In genomic region chr7:156017431-156017830, GRCh38 we compare ENCODE assay signal across 24 cellular contexts.
"Had no signal": no experiment of that assay in that cellular context is flagged by ENCODE, and none has a peak within 500 bp of the region (broad histone marks: within the 10 kb centered on the region; RNA-seq: fewer than 3 reads in every experiment).

No MANE protein-coding gene starts in this region.

- H3K4me3 ChIP-seq: K562, SJCRH30 had no signal

- H3K27ac ChIP-seq: SJCRH30 had no signal

- ATAC-seq: K562, Right ventricle myocardium inferior had no signal

- H3K27ac Mint-ChIP-seq: activated naive CD4-positive, alpha-beta T cell treated with anti-CD3 and anti-CD28 coated beads, Interleukin-2, amount 50 U/mL, for 24 hours; activated T-cell treated with anti-CD3 and anti-CD28 coated beads, Interleukin-2, amount 50 U/mL, for 24 hours; activated T-helper 1 cell treated with anti-CD3 and anti-CD28 coated beads, Interleukin-12 subunit alpha, Interleukin-12 subunit beta, Interleukin-2, Interleukin-4 antibody, amounts not matched to agents 30 ng/mL and 10 ng/mL and 1 ng/mL, durations not matched to agents 14 hours and 24 hours and 36 hours; T-helper 1 cell treated with Interleukin-12 subunit alpha and Interleukin-12 subunit beta and Interleukin-4 antibody, amounts not matched to agents 30 μg/mL and 1 μg/mL, for 36 hours had no signal

- DNase-seq: activated CD4-positive, alpha-beta T cell treated with anti-CD3 and anti-CD28 coated beads for 48 hours; activated CD4-positive, alpha-beta T cell treated with anti-CD3 and anti-CD28 coated beads, Interleukin-2, amount 50 U/mL, for 4 hours; activated CD4-positive, CD25-positive, alpha-beta regulatory T cell treated with anti-CD3 and anti-CD28 coated beads, Interleukin-2, amount 50 U/mL, for 72 hours; activated effector memory CD4-positive, alpha-beta T cell treated with Interleukin-2 at 50 U/mL for 16 hours; activated naive CD4-positive, alpha-beta T cell; activated T-cell treated with anti-CD3 and anti-CD28 coated beads, Interleukin-2, amount 50 U/mL, for 24 hours; central memory CD4-positive, alpha-beta T cell; Karpas-422; MM.1S; NCI-H146; NCI-H187 treated with DMSO at 0.1 percent for 48 hours; NCI-H2081 treated with DMSO at 0.1 percent for 48 hours; NCI-H2171; NCI-H2227 treated with DMSO at 0.1 percent for 48 hours; NCI-H526; NCI-H774; RPMI8226; SJCRH30; SK-N-SH had no signal

- H3K36me3 Mint-ChIP-seq: activated naive CD4-positive, alpha-beta T cell treated with anti-CD3 and anti-CD28 coated beads, Interleukin-2, amount 50 U/mL, for 24 hours had no signal

- H3K36me3 ChIP-seq: SJCRH30 had no signal

- H3K9me3 ChIP-seq: SJCRH30, SK-N-SH had no signal

- H3K4me3 Mint-ChIP-seq: activated naive CD4-positive, alpha-beta T cell treated with anti-CD3 and anti-CD28 coated beads, Interleukin-2, amount 50 U/mL, for 24 hours; activated T-cell treated with anti-CD3 and anti-CD28 coated beads, Interleukin-2, amount 50 U/mL, for 24 hours; activated T-helper 1 cell treated with anti-CD3 and anti-CD28 coated beads, Interleukin-12 subunit alpha, Interleukin-12 subunit beta, Interleukin-2, Interleukin-4 antibody, amounts not matched to agents 30 ng/mL and 10 ng/mL and 1 ng/mL, durations not matched to agents 14 hours and 24 hours and 36 hours; T-helper 1 cell treated with Interleukin-12 subunit alpha and Interleukin-12 subunit beta and Interleukin-4 antibody, amounts not matched to agents 30 μg/mL and 1 μg/mL, for 36 hours had no signal

- H3K4me1 ChIP-seq: SJCRH30 had no signal

- H3K9me3 Mint-ChIP-seq: activated naive CD4-positive, alpha-beta T cell treated with anti-CD3 and anti-CD28 coated beads, Interleukin-2, amount 50 U/mL, for 24 hours had no signal

- H3K4me1 Mint-ChIP-seq: activated naive CD4-positive, alpha-beta T cell treated with anti-CD3 and anti-CD28 coated beads, Interleukin-2, amount 50 U/mL, for 24 hours had no signal
